Comparison of ENCODE assay signal across 10 cellular contexts in the genomic region with DNA sequence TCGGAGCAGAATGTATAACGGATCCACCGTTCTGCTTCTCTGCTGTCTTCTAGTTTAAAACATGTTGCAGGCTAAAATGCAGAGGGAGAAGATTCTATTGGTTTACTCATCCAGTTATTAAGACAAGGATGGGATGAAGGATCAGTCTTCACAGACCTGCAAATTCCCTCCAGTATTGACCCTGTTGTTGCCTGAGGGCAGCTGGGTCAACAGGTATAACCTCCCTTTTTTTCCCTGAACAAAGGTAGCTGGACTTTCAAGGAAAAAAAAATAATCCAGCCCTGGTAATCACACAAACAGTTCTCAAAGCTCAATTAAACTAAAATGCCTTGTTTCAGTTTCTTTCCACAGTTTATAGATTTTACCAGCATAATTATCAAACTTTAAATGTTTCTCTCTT.
"Had no signal": no experiment of that assay in that cellular context is flagged by ENCODE, and none has a peak within 500 bp of the region (broad histone marks: within the 10 kb centered on the region; RNA-seq: fewer than 3 reads in every experiment).

No MANE protein-coding gene starts in this region.

- H3K9me3 ChIP-seq: gastrocnemius medialis, heart right ventricle, right atrium auricular region, upper lobe of right lung had no signal

- H3K4me3 Mint-ChIP-seq: activated naive CD8-positive, alpha-beta T cell; stimulated activated effector memory CD8-positive, alpha-beta T cell treated with anti-CD3 and anti-CD28 coated beads, Interleukin-12 subunit alpha, Interleukin-12 subunit beta, amount 100 ng/mL, for 72 hours had no signal

- H3K36me3 ChIP-seq: gastrocnemius medialis, heart right ventricle, right atrium auricular region, upper lobe of right lung had no signal

- H3K27me3 ChIP-seq: gastrocnemius medialis, heart right ventricle, right atrium auricular region, upper lobe of right lung had no signal

- ATAC-seq: gastrocnemius medialis, heart right ventricle, left ventricle myocardium superior, upper lobe of right lung had no signal

- H3K4me3 ChIP-seq: gastrocnemius medialis, heart right ventricle, right atrium auricular region, upper lobe of right lung had no signal

- H3K27me3 Mint-ChIP-seq: activated naive CD8-positive, alpha-beta T cell had no signal

- H3K27ac ChIP-seq: gastrocnemius medialis, heart right ventricle, right atrium auricular region, upper lobe of right lung had no signal

- DNase-seq: gastrocnemius medialis, heart right ventricle, islet precursor cell, left ventricle myocardium superior, mesendoderm, small intestine, upper lobe of right lung had no signal

- H3K27ac Mint-ChIP-seq: activated naive CD8-positive, alpha-beta T cell; stimulated activated effector memory CD8-positive, alpha-beta T cell treated with anti-CD3 and anti-CD28 coated beads, Interleukin-12 subunit alpha, Interleukin-12 subunit beta, amount 100 ng/mL, for 72 hours had no signal

- H3K9me3 Mint-ChIP-seq: stimulated activated effector memory CD8-positive, alpha-beta T cell treated with anti-CD3 and anti-CD28 coated beads, Interleukin-12 subunit alpha, Interleukin-12 subunit beta, amount 100 ng/mL, for 72 hours had no signal
